8 cellular contexts compared by ENCODE assay signal in the genomic region with DNA sequence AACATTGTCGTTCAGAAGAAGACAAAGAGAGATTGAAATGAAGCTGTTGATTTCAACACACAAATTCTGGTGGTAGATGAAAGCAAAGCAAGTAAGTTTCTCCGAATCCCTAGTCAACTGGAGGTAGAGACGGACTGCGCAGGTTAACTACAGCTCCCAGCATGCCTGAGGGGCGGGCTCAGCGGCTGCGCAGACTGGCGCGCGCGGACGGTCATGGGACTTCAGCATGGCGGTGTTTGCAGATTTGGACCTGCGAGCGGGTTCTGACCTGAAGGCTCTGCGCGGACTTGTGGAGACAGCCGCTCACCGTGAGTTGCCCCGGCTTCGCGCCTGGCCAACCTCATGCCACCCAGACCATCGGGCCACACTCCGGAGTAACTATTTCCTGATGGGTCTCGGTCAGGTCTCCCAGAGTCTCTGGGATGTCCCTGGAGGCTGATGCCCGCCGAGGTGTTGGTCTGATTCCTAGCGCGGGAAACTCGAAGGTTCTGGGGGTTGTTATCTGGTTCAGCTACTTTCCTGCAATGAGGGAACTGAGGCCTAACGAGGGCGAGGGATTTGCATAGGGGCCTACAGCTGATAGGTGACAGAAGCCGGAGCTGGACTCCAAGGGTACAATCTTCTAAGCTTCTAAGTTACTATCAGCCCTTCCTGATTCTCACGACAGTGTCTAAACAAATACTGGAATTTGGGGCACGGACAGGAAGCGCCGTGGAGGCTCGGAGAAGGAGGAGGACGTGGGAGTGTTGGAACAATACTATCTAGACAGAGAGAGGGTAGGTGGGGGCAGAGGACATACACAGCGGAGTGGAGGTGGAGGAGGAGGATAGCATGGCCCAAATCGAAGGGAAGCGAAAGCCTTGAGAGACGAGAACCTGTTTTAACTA. TPM values are rescaled to one million over a fixed set of nuclear protein-coding genes. Genes with fewer than 3 reads are reported as not detected.
DNase-seq lines count a peak whose midpoint lies in the region; ATAC-seq and TF ChIP-seq lines count a peak whose summit lies in the region.

A gene (plus strand): TSS at position 214 of the 887 bp plus-strand sequence. CDS start 13 bp downstream, at position 227.

- ATAC-seq in GM19025 (IDR thresholded peaks at IDR 0.05; ENCODE audit: low read depth, unreplicated experiment): peak; percentile 97
- ATAC-seq in HG03280 (IDR thresholded peaks at IDR 0.05; ENCODE audit: unreplicated experiment): peak; percentile 98

- DNase-seq in AG20443 (ENCODE audit: low spot score): peak; percentile 97
- DNase-seq in NCI-H524 (lab: John Stamatoyannopoulos, UW): peak; percentile 21 to 65
- peak; percentile 96 for DNase-seq in activated CD4-positive, alpha-beta T cell treated with anti-CD3 and anti-CD28 coated beads, Interleukin-2, amount 10 ng/mL, durations not matched to agents 24 days and 14 days
- peak; percentile 88 for DNase-seq in coronary artery (ENCODE audit: low spot score)
- peak; percentile 87 for DNase-seq in stimulated activated CD4-positive, alpha-beta T cell treated with anti-CD3 and anti-CD28 coated beads, Interleukin-2, amount 100 ng/mL, for 24 hours

- peaks cover 32% of the 10 kb centered on the region for H3K4me1 Mint-ChIP-seq in activated CD4-positive, alpha-beta T cell treated with anti-CD3 and anti-CD28 coated beads, Interleukin-2, amount 10 ng/mL, durations not matched to agents 24 days and 14 days

- H3K27ac ChIP-seq in coronary artery (peak within 1 kb of the TSS; percentile 54 to 83), layer of hippocampus (ENCODE audit: low read depth, low read length) (peak within 1 kb of the TSS; percentile 16)

- TF ChIP-seq CTCF in coronary artery (IDR thresholded peaks at IDR 0.05): no peak

- peak within 1 kb of the TSS; percentile 96 for H3K27ac Mint-ChIP-seq in activated CD4-positive, alpha-beta T cell treated with anti-CD3 and anti-CD28 coated beads, Interleukin-2, amount 10 ng/mL, durations not matched to agents 24 days and 14 days

- H3K27me3 ChIP-seq in layer of hippocampus (ENCODE audit: control insufficient read depth, insufficient read depth, low read length): no peaks in the 10 kb centered on the region

- no peaks in the 10 kb centered on the region for H3K9me3 Mint-ChIP-seq in activated CD4-positive, alpha-beta T cell treated with anti-CD3 and anti-CD28 coated beads, Interleukin-2, amount 10 ng/mL, durations not matched to agents 24 days and 14 days

- peaks cover 12% of the 10 kb centered on the region for H3K36me3 Mint-ChIP-seq in activated CD4-positive, alpha-beta T cell treated with anti-CD3 and anti-CD28 coated beads, Interleukin-2, amount 10 ng/mL, durations not matched to agents 24 days and 14 days (ENCODE audit: low read depth)

- intact Hi-C loops in activated CD4-positive, alpha-beta T cell treated with anti-CD3 and anti-CD28 coated beads, Interleukin-2, amount 10 ng/mL, durations not matched to agents 24 days and 14 days (cut with micrococcal nuclease): loop anchor here (1.0 to 10.0 kb wide), 9 partner anchors 14 to 1230 kb away; a partner anchor contains a TSS

- peak within 1 kb of the TSS; percentile 97 for H3K4me3 Mint-ChIP-seq in activated CD4-positive, alpha-beta T cell treated with anti-CD3 and anti-CD28 coated beads, Interleukin-2, amount 10 ng/mL, durations not matched to agents 24 days and 14 days

- H3K4me3 ChIP-seq in coronary artery: peak within 1 kb of the TSS; percentile 93

- peaks cover 25% of the 10 kb centered on the region for H3K27me3 Mint-ChIP-seq in activated CD4-positive, alpha-beta T cell treated with anti-CD3 and anti-CD28 coated beads, Interleukin-2, amount 10 ng/mL, durations not matched to agents 24 days and 14 days

RNA-seq across cellular contexts. Expression of the gene that starts here (rescaled TPM):
- total RNA-seq in activated CD4-positive, alpha-beta T cell treated with anti-CD3 and anti-CD28 coated beads, Interleukin-2, amount 10 ng/mL, durations not matched to agents 24 days and 14 days: 86.4 and 86.9 TPM in 2 replicates

Comparison
In these comparisons a context has a peak if more than half of its experiments do, and no peak if none do; other contexts are left out.
1. Peak in every context shown above with its lines: DNase-seq, ATAC-seq, H3K4me3 ChIP-seq and H3K27ac ChIP-seq.
2. DNase-seq: peak in every context shown above with its lines; median percentile 97 in AG20443; 96 in activated CD4-positive, alpha-beta T cell treated with anti-CD3 and anti-CD28 coated beads, Interleukin-2, amount 10 ng/mL, durations not matched to agents 24 days and 14 days; 88 in coronary artery; 87 in stimulated activated CD4-positive, alpha-beta T cell treated with anti-CD3 and anti-CD28 coated beads, Interleukin-2, amount 100 ng/mL, for 24 hours; 43 in NCI-H524.